ENCODE assay signal across 1 cellular context in the genomic region with DNA sequence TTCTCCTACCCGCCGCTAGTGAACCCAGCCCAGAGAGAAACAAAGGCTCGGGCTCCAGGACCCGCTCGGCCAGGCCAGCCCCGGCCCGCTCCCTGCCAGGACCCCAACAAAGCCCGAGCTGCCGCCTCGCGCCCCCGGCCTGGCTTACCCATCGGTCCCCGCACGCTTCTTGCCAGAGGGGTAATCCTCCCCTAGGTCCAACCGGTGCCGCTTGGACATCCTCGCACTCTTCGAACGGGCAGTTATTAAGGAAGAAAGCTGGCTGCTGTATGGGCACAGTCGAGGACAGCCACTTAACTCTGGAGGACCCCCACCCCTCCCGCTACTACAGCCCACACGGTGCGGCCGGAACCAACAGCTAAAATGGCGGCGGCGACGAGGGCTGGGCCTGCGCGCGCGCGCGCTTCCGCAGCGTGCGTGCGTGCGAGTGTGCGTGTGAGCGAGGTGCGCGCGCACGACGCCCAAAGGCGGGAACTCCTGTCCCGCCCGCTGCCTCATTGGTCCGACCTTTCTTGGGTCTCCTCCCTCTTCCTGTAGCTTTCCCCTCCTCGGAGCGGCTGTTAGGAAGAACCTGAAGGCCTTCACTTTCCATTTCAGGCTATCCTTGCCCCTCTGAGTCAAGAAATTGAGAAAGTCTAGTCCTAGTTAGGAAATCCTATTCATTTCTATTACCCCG.
TF ChIP-seq lines count a peak whose summit lies in the region.

A gene (minus strand): TSS at position 380 of the 676 bp plus-strand sequence. CDS start 161 bp downstream, at position 219.

TF ChIP-seq in WTC11, 78 proteins besides CTCF, POLR2A, EP300 and RAD21 (continued from another document and continues in another):
- TF ChIP-seq, protein P1, sequence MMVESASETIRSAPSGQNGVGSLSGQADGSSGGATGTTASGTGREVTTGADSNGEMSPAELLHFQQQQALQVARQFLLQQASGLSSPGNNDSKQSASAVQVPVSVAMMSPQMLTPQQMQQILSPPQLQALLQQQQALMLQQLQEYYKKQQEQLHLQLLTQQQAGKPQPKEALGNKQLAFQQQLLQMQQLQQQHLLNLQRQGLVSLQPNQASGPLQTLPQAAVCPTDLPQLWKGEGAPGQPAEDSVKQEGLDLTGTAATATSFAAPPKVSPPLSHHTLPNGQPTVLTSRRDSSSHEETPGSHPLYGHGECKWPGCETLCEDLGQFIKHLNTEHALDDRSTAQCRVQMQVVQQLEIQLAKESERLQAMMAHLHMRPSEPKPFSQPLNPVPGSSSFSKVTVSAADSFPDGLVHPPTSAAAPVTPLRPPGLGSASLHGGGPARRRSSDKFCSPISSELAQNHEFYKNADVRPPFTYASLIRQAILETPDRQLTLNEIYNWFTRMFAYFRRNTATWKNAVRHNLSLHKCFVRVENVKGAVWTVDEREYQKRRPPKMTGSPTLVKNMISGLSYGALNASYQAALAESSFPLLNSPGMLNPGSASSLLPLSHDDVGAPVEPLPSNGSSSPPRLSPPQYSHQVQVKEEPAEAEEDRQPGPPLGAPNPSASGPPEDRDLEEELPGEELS (CRISPR knock-in tag; IDR thresholded peaks at IDR 0.05): peak; percentile 31; the same call in 1 of the 2 replicates
- TF ChIP-seq, protein P2, sequence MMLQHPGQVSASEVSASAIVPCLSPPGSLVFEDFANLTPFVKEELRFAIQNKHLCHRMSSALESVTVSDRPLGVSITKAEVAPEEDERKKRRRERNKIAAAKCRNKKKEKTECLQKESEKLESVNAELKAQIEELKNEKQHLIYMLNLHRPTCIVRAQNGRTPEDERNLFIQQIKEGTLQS (CRISPR knock-in tag; conservative IDR thresholded peaks at IDR 0.05): no peak
- no peak for TF ChIP-seq JAZF1 (CRISPR knock-in tag; IDR thresholded peaks at IDR 0.05)
- TF ChIP-seq SMAD3 (CRISPR knock-in tag; IDR thresholded peaks at IDR 0.05; ENCODE audit: borderline replicate concordance): peak; percentile 25; the same call in 1 of the 2 replicates
- TF ChIP-seq FOXJ3 (CRISPR knock-in tag; IDR thresholded peaks at IDR 0.05; ENCODE audit: borderline replicate concordance): no peak
- TF ChIP-seq, protein P3, sequence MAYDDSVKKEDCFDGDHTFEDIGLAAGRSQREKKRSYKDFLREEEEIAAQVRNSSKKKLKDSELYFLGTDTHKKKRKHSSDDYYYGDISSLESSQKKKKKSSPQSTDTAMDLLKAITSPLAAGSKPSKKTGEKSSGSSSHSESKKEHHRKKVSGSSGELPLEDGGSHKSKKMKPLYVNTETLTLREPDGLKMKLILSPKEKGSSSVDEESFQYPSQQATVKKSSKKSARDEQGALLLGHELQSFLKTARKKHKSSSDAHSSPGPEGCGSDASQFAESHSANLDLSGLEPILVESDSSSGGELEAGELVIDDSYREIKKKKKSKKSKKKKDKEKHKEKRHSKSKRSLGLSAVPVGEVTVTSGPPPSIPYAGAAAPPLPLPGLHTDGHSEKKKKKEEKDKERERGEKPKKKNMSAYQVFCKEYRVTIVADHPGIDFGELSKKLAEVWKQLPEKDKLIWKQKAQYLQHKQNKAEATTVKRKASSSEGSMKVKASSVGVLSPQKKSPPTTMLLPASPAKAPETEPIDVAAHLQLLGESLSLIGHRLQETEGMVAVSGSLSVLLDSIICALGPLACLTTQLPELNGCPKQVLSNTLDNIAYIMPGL (CRISPR knock-in tag; IDR thresholded peaks at IDR 0.05): peak; percentile 65; the same call in 1 of the 2 replicates
- TF ChIP-seq TP53 (CRISPR knock-in tag; IDR thresholded peaks at IDR 0.05): peak; percentile 38; the same call in 1 of the 2 replicates
- peak; percentile 73; the same call in 1 of the 2 replicates for TF ChIP-seq TEAD4 (CRISPR knock-in tag; IDR thresholded peaks at IDR 0.05)
- TF ChIP-seq SOX15 (CRISPR knock-in tag; IDR thresholded peaks at IDR 0.05): no peak
- TF ChIP-seq, protein P4, sequence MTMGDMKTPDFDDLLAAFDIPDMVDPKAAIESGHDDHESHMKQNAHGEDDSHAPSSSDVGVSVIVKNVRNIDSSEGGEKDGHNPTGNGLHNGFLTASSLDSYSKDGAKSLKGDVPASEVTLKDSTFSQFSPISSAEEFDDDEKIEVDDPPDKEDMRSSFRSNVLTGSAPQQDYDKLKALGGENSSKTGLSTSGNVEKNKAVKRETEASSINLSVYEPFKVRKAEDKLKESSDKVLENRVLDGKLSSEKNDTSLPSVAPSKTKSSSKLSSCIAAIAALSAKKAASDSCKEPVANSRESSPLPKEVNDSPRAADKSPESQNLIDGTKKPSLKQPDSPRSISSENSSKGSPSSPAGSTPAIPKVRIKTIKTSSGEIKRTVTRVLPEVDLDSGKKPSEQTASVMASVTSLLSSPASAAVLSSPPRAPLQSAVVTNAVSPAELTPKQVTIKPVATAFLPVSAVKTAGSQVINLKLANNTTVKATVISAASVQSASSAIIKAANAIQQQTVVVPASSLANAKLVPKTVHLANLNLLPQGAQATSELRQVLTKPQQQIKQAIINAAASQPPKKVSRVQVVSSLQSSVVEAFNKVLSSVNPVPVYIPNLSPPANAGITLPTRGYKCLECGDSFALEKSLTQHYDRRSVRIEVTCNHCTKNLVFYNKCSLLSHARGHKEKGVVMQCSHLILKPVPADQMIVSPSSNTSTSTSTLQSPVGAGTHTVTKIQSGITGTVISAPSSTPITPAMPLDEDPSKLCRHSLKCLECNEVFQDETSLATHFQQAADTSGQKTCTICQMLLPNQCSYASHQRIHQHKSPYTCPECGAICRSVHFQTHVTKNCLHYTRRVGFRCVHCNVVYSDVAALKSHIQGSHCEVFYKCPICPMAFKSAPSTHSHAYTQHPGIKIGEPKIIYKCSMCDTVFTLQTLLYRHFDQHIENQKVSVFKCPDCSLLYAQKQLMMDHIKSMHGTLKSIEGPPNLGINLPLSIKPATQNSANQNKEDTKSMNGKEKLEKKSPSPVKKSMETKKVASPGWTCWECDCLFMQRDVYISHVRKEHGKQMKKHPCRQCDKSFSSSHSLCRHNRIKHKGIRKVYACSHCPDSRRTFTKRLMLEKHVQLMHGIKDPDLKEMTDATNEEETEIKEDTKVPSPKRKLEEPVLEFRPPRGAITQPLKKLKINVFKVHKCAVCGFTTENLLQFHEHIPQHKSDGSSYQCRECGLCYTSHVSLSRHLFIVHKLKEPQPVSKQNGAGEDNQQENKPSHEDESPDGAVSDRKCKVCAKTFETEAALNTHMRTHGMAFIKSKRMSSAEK (CRISPR knock-in tag; IDR thresholded peaks at IDR 0.05; ENCODE audit: borderline replicate concordance): peak; percentile 41; the same call in 1 of the 2 replicates
- TF ChIP-seq, protein P5, sequence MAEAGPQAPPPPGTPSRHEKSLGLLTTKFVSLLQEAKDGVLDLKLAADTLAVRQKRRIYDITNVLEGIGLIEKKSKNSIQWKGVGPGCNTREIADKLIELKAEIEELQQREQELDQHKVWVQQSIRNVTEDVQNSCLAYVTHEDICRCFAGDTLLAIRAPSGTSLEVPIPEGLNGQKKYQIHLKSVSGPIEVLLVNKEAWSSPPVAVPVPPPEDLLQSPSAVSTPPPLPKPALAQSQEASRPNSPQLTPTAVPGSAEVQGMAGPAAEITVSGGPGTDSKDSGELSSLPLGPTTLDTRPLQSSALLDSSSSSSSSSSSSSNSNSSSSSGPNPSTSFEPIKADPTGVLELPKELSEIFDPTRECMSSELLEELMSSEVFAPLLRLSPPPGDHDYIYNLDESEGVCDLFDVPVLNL (CRISPR knock-in tag; IDR thresholded peaks at IDR 0.05; ENCODE audit: borderline replicate concordance, low read depth): no peak
- no peak for TF ChIP-seq EMX1 (CRISPR knock-in tag; IDR thresholded peaks at IDR 0.05)
- TF ChIP-seq GABPB1 (CRISPR knock-in tag; IDR thresholded peaks at IDR 0.05): peak; percentile 66; the same call in 1 of the 2 replicates
- TF ChIP-seq, protein P6, sequence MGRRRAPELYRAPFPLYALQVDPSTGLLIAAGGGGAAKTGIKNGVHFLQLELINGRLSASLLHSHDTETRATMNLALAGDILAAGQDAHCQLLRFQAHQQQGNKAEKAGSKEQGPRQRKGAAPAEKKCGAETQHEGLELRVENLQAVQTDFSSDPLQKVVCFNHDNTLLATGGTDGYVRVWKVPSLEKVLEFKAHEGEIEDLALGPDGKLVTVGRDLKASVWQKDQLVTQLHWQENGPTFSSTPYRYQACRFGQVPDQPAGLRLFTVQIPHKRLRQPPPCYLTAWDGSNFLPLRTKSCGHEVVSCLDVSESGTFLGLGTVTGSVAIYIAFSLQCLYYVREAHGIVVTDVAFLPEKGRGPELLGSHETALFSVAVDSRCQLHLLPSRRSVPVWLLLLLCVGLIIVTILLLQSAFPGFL (CRISPR knock-in tag; IDR thresholded peaks at IDR 0.05; ENCODE audit: borderline replicate concordance): no peak
- TF ChIP-seq, protein P7, sequence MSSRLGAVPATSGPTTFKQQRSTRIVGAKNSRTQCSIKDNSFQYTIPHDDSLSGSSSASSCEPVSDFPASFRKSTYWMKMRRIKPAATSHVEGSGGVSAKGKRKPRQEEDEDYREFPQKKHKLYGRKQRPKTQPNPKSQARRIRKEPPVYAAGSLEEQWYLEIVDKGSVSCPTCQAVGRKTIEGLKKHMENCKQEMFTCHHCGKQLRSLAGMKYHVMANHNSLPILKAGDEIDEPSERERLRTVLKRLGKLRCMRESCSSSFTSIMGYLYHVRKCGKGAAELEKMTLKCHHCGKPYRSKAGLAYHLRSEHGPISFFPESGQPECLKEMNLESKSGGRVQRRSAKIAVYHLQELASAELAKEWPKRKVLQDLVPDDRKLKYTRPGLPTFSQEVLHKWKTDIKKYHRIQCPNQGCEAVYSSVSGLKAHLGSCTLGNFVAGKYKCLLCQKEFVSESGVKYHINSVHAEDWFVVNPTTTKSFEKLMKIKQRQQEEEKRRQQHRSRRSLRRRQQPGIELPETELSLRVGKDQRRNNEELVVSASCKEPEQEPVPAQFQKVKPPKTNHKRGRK (CRISPR knock-in tag; IDR thresholded peaks at IDR 0.05; ENCODE audit: borderline replicate concordance): no peak
- TF ChIP-seq, protein P8, sequence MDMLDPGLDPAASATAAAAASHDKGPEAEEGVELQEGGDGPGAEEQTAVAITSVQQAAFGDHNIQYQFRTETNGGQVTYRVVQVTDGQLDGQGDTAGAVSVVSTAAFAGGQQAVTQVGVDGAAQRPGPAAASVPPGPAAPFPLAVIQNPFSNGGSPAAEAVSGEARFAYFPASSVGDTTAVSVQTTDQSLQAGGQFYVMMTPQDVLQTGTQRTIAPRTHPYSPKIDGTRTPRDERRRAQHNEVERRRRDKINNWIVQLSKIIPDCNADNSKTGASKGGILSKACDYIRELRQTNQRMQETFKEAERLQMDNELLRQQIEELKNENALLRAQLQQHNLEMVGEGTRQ (CRISPR knock-in tag; IDR thresholded peaks at IDR 0.05): no peak
- TF ChIP-seq ESRRA (CRISPR knock-in tag; IDR thresholded peaks at IDR 0.05; ENCODE audit: borderline replicate concordance): no peak
- TF ChIP-seq, protein P9, sequence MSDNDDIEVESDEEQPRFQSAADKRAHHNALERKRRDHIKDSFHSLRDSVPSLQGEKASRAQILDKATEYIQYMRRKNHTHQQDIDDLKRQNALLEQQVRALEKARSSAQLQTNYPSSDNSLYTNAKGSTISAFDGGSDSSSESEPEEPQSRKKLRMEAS (CRISPR knock-in tag; IDR thresholded peaks at IDR 0.05): peak; percentile 94
- TF ChIP-seq ZNF416 (CRISPR knock-in tag; IDR thresholded peaks at IDR 0.05): no peak
- TF ChIP-seq JUN (CRISPR knock-in tag; IDR thresholded peaks at IDR 0.05): peak; percentile 87; the same call in 1 of the 2 replicates
- TF ChIP-seq NFATC4 (CRISPR knock-in tag; IDR thresholded peaks at IDR 0.05): no peak
- no peak for TF ChIP-seq RORB (CRISPR knock-in tag; IDR thresholded peaks at IDR 0.05)
- TF ChIP-seq NFYB (CRISPR knock-in tag; conservative IDR thresholded peaks at IDR 0.05; ENCODE audit: low read depth): no peak; the same call in 1 of the 2 replicates
- peak; percentile 87; the same call in 1 of the 2 replicates for TF ChIP-seq ZNF232 (CRISPR knock-in tag; IDR thresholded peaks at IDR 0.05)
- TF ChIP-seq ZNF317 (CRISPR knock-in tag; IDR thresholded peaks at IDR 0.05; ENCODE audit: borderline replicate concordance, low read depth): 0 out of 2 replicates have a peak, but pooled peaks have one; percentile 9
- no peak for TF ChIP-seq GRHL2 (CRISPR knock-in tag; IDR thresholded peaks at IDR 0.05; ENCODE audit: insufficient replicate concordance, severe bottlenecking)
- no peak for TF ChIP-seq MYBL2 (CRISPR knock-in tag; IDR thresholded peaks at IDR 0.05)
- TF ChIP-seq, protein P10, sequence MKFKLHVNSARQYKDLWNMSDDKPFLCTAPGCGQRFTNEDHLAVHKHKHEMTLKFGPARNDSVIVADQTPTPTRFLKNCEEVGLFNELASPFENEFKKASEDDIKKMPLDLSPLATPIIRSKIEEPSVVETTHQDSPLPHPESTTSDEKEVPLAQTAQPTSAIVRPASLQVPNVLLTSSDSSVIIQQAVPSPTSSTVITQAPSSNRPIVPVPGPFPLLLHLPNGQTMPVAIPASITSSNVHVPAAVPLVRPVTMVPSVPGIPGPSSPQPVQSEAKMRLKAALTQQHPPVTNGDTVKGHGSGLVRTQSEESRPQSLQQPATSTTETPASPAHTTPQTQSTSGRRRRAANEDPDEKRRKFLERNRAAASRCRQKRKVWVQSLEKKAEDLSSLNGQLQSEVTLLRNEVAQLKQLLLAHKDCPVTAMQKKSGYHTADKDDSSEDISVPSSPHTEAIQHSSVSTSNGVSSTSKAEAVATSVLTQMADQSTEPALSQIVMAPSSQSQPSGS (CRISPR knock-in tag; IDR thresholded peaks at IDR 0.05; ENCODE audit: borderline replicate concordance, low read depth): 0 out of 2 replicates have a peak, but pooled peaks have one; percentile 1
- TF ChIP-seq CREM (CRISPR knock-in tag; IDR thresholded peaks at IDR 0.05): peak; percentile 86
- no peak; the same call in none of the 2 replicates for TF ChIP-seq ETV6 (CRISPR knock-in tag; IDR thresholded peaks at IDR 0.05)
- peak; percentile 63; the same call in 1 of the 2 replicates for TF ChIP-seq ZBTB21 (CRISPR knock-in tag; IDR thresholded peaks at IDR 0.05; ENCODE audit: borderline replicate concordance)
- TF ChIP-seq CBFB (CRISPR knock-in tag; IDR thresholded peaks at IDR 0.05; ENCODE audit: low read depth): no peak
- TF ChIP-seq, protein P11, sequence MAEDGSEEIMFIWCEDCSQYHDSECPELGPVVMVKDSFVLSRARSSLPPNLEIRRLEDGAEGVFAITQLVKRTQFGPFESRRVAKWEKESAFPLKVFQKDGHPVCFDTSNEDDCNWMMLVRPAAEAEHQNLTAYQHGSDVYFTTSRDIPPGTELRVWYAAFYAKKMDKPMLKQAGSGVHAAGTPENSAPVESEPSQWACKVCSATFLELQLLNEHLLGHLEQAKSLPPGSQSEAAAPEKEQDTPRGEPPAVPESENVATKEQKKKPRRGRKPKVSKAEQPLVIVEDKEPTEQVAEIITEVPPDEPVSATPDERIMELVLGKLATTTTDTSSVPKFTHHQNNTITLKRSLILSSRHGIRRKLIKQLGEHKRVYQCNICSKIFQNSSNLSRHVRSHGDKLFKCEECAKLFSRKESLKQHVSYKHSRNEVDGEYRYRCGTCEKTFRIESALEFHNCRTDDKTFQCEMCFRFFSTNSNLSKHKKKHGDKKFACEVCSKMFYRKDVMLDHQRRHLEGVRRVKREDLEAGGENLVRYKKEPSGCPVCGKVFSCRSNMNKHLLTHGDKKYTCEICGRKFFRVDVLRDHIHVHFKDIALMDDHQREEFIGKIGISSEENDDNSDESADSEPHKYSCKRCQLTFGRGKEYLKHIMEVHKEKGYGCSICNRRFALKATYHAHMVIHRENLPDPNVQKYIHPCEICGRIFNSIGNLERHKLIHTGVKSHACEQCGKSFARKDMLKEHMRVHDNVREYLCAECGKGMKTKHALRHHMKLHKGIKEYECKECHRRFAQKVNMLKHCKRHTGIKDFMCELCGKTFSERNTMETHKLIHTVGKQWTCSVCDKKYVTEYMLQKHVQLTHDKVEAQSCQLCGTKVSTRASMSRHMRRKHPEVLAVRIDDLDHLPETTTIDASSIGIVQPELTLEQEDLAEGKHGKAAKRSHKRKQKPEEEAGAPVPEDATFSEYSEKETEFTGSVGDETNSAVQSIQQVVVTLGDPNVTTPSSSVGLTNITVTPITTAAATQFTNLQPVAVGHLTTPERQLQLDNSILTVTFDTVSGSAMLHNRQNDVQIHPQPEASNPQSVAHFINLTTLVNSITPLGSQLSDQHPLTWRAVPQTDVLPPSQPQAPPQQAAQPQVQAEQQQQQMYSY (CRISPR knock-in tag; IDR thresholded peaks at IDR 0.05): no peak
- no peak for TF ChIP-seq GTF2I (CRISPR knock-in tag; conservative IDR thresholded peaks at IDR 0.05)
- TF ChIP-seq TEAD1 (CRISPR knock-in tag; IDR thresholded peaks at IDR 0.05): peak; percentile 66
